In the genomic region with DNA sequence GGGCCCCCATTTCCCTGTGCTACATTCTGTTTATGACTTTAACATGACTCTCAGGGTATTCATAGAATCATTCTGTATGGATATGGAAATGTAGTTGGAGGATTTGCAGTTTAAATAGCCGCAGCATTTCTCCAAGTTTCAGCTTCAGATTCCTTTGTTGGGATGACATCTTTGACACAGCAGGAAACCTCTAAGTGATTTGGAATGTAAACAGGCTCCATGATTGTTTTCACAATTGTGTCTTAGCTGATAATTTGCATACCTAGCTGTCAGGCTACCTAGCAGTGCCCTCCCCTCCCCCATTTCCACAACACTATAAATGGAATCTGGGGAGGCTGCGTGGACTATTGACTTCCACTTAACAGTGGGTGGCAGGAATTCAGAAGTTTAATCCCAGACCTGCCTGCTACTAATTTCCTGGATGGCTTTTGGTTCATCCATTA, we compare ENCODE assay signal across 14 cellular contexts.
A peak's percentile ranks its signal among the peaks of the same experiment; 100 is the strongest.
DNase-seq lines count a peak whose midpoint lies in the region; ATAC-seq and TF ChIP-seq lines count a peak whose summit lies in the region.
"Had no signal": no experiment of that assay in that cellular context is flagged by ENCODE, and none has a peak within 500 bp of the region (broad histone marks: within the 10 kb centered on the region; RNA-seq: fewer than 3 reads in every experiment).

No MANE protein-coding gene starts in this region.

- no peaks in the 10 kb centered on the region for H3K79me2 ChIP-seq in mesendoderm (ENCODE audit: control insufficient read depth, insufficient read depth, low read length)

- H2BK15ac ChIP-seq in mesendoderm (replicated peaks; ENCODE audit: low read depth), result no peak overlapping the region

- no peak overlapping the region for H3K4me3 ChIP-seq in choroid plexus epithelial cell (ENCODE audit: low read depth, low read length)
- H3K4me3 ChIP-seq in mesendoderm (ENCODE audit: low read length), result no peak overlapping the region
- no peak overlapping the region for H3K4me3 ChIP-seq in sigmoid colon

- no peak for ATAC-seq in HG03565 (IDR thresholded peaks at IDR 0.05; ENCODE audit: unreplicated experiment)
- ATAC-seq in HG03108 (IDR thresholded peaks at IDR 0.05; ENCODE audit: unreplicated experiment), result no peak
- ATAC-seq: left cardiac atrium had no signal

- no peaks in the 10 kb centered on the region for H3K79me1 ChIP-seq in mesendoderm (ENCODE audit: low read length)

- peak overlapping the region; percentile 73 for H3K27ac ChIP-seq in mesendoderm (ENCODE audit: low read depth, low read length)
- H3K27ac ChIP-seq in sigmoid colon, result no peak overlapping the region

- H2BK120ac ChIP-seq in mesendoderm (ENCODE audit: low read depth, low read length), result peak overlapping the region; percentile 88

- no peak overlapping the region for H4K5ac ChIP-seq in mesendoderm (ENCODE audit: low read length)

- H3K27me3 ChIP-seq in mesendoderm (ENCODE audit: insufficient read depth, low read length, poor library complexity) (no peaks in the 10 kb centered on the region), sigmoid colon (no peaks in the 10 kb centered on the region)

- no peaks in the 10 kb centered on the region for H3K9me3 ChIP-seq in sigmoid colon

- WGBS in mesendoderm (ENCODE audit: extremely low coverage, insufficient coverage, low lambda C conversion rate), result no CpG with 5 or more reads among the region's 2 CpGs
- WGBS in sigmoid colon, 2 donors, result 54 to 78% methylated on average over 2 of the region's 2 CpGs

- no peak overlapping the region for H3K4ac ChIP-seq in mesendoderm (ENCODE audit: low read depth, low read length)

- H4K8ac ChIP-seq in mesendoderm (ENCODE audit: low read depth, low read length), result no peak overlapping the region

- no peak overlapping the region for H2BK5ac ChIP-seq in mesendoderm (ENCODE audit: low read length)

- no peak for TF ChIP-seq EP300 in sigmoid colon (IDR thresholded peaks at IDR 0.05)

- no peak overlapping the region for H3K23ac ChIP-seq in mesendoderm (ENCODE audit: low read length)

- in situ Hi-C loops in Caki2 (cut with HindIII; ENCODE audit: low pct_unique_long_range_greater_than_20kb, low sequenced_read_pairs), result no loop called here

- H3K56ac ChIP-seq in mesendoderm (ENCODE audit: low read length), result no peak overlapping the region

- TF ChIP-seq CTCF in choroid plexus epithelial cell (conservative IDR thresholded peaks at IDR 0.05; ENCODE audit: low read depth, low read length) (no peak), sigmoid colon (IDR thresholded peaks at IDR 0.05) (no peak)

- DNase-seq in Caki2 (ENCODE audit: low read depth) (peak; percentile 39), HS-5 (ENCODE audit: low read depth) (peak; percentile 9), choroid plexus epithelial cell (ENCODE audit: low read depth) (peak; percentile 50), mesendoderm (peak; percentile 97), NOMO-1 treated with dmso at 0.1 percent for 144 hours (lab: John Stamatoyannopoulos, UW; ENCODE audit: unreplicated experiment) (no peak), sigmoid colon (no peak)
- DNase-seq: activated CD4-positive, alpha-beta T cell treated with anti-CD3 and anti-CD28 coated beads, Interleukin-2, amount 50 U/mL, for 1 hour; Kasumi-1; left cardiac atrium; NCI-H526 treated with DMSO at 0.1 percent for 48 hours; stimulated activated CD4-positive, alpha-beta T cell treated with anti-CD3 and anti-CD28 coated beads, Interleukin-2, amount 100 ng/mL, for 24 hours; trophoblast cell had no signal

- H3K18ac ChIP-seq in mesendoderm (ENCODE audit: low read length), result peak overlapping the region; percentile 68

- no peak overlapping the region for H3K9ac ChIP-seq in mesendoderm (ENCODE audit: low read length)

- H3K36me3 ChIP-seq in mesendoderm (ENCODE audit: control insufficient read depth, insufficient read depth, low read length) (no peaks in the 10 kb centered on the region), sigmoid colon (no peaks in the 10 kb centered on the region)

- H3K4me2 ChIP-seq in mesendoderm (ENCODE audit: low read length), result no peak overlapping the region

- H3K4me1 ChIP-seq in mesendoderm (ENCODE audit: control insufficient read depth, low read depth, low read length) (peaks cover 2% of the 10 kb centered on the region), sigmoid colon (peaks cover 0 to 17% (median 4%) of the 10 kb centered on the region in 4 donors)

- intact Hi-C loops in sigmoid colon (cut with DNase I), result no loop called here

- H2AK5ac ChIP-seq in mesendoderm (ENCODE audit: low read length), result no peak overlapping the region

- no peak for TF ChIP-seq POLR2A in sigmoid colon (IDR thresholded peaks at IDR 0.05)

Comparison
In these comparisons a context has a peak if more than half of its experiments do, and no peak if none do; other contexts are left out.
1. DNase-seq: peak in Caki2 (single experiment), HS-5 (single experiment), choroid plexus epithelial cell (single experiment) and mesendoderm (single experiment); none in NOMO-1 treated with dmso at 0.1 percent for 144 hours (single experiment) and sigmoid colon (single experiment).